In the genomic region with DNA sequence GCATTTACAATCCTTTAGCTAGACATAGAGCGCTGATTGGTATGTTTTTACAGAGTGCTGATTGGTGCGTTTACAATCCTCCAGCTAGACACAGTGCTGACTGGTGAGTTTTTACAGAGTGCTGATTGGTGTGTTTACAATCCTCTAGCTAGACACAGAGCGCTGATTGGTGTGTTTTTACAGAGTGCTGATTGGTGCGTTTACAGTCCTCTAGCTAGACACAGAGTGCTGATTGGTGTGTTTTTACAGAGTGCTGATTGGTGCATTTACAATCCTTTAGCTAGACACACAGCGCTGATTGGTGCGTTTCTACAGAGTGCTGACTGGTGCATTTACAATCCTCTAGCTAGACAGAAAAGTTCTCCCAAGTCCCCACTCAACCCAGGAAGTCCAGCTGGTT, we compare ENCODE assay signal across 4 cellular contexts.
DNase-seq lines count a peak whose midpoint lies in the region; ATAC-seq and TF ChIP-seq lines count a peak whose summit lies in the region.
"Not testable (repeated sequence)": the region's sequence is repeated elsewhere in the genome, so short reads cannot be mapped to it uniquely, and the experiment has no call there.

No MANE protein-coding gene starts in this region.

- H3K4me3 ChIP-seq in AG04450 (ENCODE audit: low read depth, low read length); IMR-90 (ENCODE audit: insufficient read depth, low read depth, low read length); osteoblast (ENCODE audit: insufficient read depth, low read length): not testable (repeated sequence)

- not testable (repeated sequence) for H3K36me3 ChIP-seq in IMR-90 (ENCODE audit: control insufficient read depth, insufficient read depth, low read length)
- H3K36me3 ChIP-seq in osteoblast (ENCODE audit: insufficient read depth, low read length) = peaks cover 39% of the 10 kb centered on the region

- POLR2A ChIA-PET in AG04450 (lab: Yijun Ruan, JAX); IMR-90 (lab: Charles Lee; ENCODE audit: unreplicated experiment): not testable (repeated sequence)

- not testable (repeated sequence) for H3K4me2 ChIP-seq in IMR-90 (ENCODE audit: low read depth, low read length); osteoblast (ENCODE audit: insufficient read depth, low read length)

- H2BK5ac ChIP-seq in IMR-90 (ENCODE audit: low read depth, low read length, poor library complexity, severe bottlenecking) = peak overlapping the region; percentile 91

- peak overlapping the region; percentile 22; the same call in 1 of the 2 replicates for H3K18ac ChIP-seq in IMR-90 (ENCODE audit: low read depth, low read length)

- peak overlapping the region; percentile 72 for H4K91ac ChIP-seq in IMR-90 (ENCODE audit: insufficient read depth, low read depth, low read length)

- ATAC-seq in IMR-90 (ENCODE audit: low read depth) = not testable (repeated sequence)

- peaks cover 0 to 29% of the 10 kb centered on the region in 2 experiments; a peak in 2 of 4 replicates for H3K79me1 ChIP-seq in IMR-90 (ENCODE audit: low read depth in 1 of 2, low read length in 2 of 2)

- 100% methylated on average over 1 of the region's 6 CpGs; no CpG with 5 or more reads in 1 of the 2 experiments for WGBS in IMR-90 (ENCODE audit: extremely low coverage in 2 of 2, insufficient read length in 1 of 2), 2 experiments

- H3K9me3 ChIP-seq in AG04450 (ENCODE audit: control insufficient read depth, insufficient read depth, low read length); IMR-90 (ENCODE audit: control insufficient read depth, insufficient read depth, low read length); osteoblast (ENCODE audit: low read depth, low read length): not testable (repeated sequence)

- H3K56ac ChIP-seq in IMR-90 (ENCODE audit: extremely low read depth, insufficient read depth, low read length) = not testable (repeated sequence)

- H3K4ac ChIP-seq in IMR-90 (ENCODE audit: low read depth, low read length) = peak overlapping the region; percentile 35

- in situ Hi-C loops in IMR-90 (cut with MboI; ENCODE audit: low sequenced_read_pairs) = loop anchor here (25.0 kb wide), 2 partner anchors 187 to 587 kb away; partner anchors contain the start of gene HRH1

- not testable (repeated sequence) for TF ChIP-seq RAD21 in IMR-90 (IDR thresholded peaks at IDR 0.05; ENCODE audit: low read length)

- TF ChIP-seq POLR2A in IMR-90 (IDR thresholded peaks at IDR 0.05; ENCODE audit: low read depth, low read length) = not testable (repeated sequence)

- H3K4me3 Mint-ChIP-seq in endothelial cell (ENCODE audit: unreplicated experiment) = peak overlapping the region; percentile 78

- not testable (repeated sequence) for H3K23ac ChIP-seq in IMR-90 (ENCODE audit: low read depth, low read length)

- peak overlapping the region; percentile 21 for H2BK120ac ChIP-seq in IMR-90 (ENCODE audit: low read depth, low read length)

- H2BK15ac ChIP-seq in IMR-90 (ENCODE audit: low read depth, low read length) = peak overlapping the region; percentile 78; the same call in 1 of the 3 replicates

- not testable (repeated sequence) for TF ChIP-seq CTCF in AG04450 (IDR thresholded peaks at IDR 0.05; ENCODE audit: low read depth, low read length); IMR-90 (conservative IDR thresholded peaks at IDR 0.05; ENCODE audit: low read depth, low read length); endothelial cell (IDR thresholded peaks at IDR 0.05; ENCODE audit: unreplicated experiment); osteoblast (IDR thresholded peaks at IDR 0.05; ENCODE audit: extremely low read depth, low read depth, low read length)

- peak overlapping the region; percentile 71; the same call in 1 of the 2 replicates for H2AK5ac ChIP-seq in IMR-90 (ENCODE audit: low read depth, low read length)

- H3K27ac ChIP-seq in AG04450 (ENCODE audit: low read depth, low read length) = peak overlapping the region; percentile 84
- peak overlapping the region; percentile 64 for H3K27ac ChIP-seq in IMR-90 (ENCODE audit: insufficient read depth, low read length)
- H3K27ac ChIP-seq in osteoblast (ENCODE audit: low read depth, low read length) = peak overlapping the region; percentile 64

- H3K9ac ChIP-seq in IMR-90 (ENCODE audit: low read depth, low read length) = not testable (repeated sequence)

- dilution Hi-C loops in IMR-90 (cut with HindIII; ENCODE audit: low sequenced_read_pairs, unreplicated experiment) = not testable (repeated sequence)

- H3K4me1 ChIP-seq in IMR-90 (ENCODE audit: control insufficient read depth, insufficient read depth, low read length) = peaks cover 17% of the 10 kb centered on the region
- H3K4me1 ChIP-seq in osteoblast (ENCODE audit: insufficient read depth, low read length) = peaks cover 13% of the 10 kb centered on the region

- H3K27ac Mint-ChIP-seq in endothelial cell (ENCODE audit: unreplicated experiment) = not testable (repeated sequence)

- not testable (repeated sequence) for H3K14ac ChIP-seq in IMR-90 (replicated peaks; ENCODE audit: low read depth, low read length)

- not testable (repeated sequence) for H4K20me1 ChIP-seq in IMR-90 (ENCODE audit: insufficient read depth, low read length); osteoblast (ENCODE audit: insufficient read depth, low read length)

- peaks cover 34% of the 10 kb centered on the region for H3K36me3 Mint-ChIP-seq in endothelial cell (ENCODE audit: low read depth, unreplicated experiment)

- peak overlapping the region; percentile 9; the same call in 1 of the 2 replicates for H4K5ac ChIP-seq in IMR-90 (ENCODE audit: low read depth, low read length)

- not testable (repeated sequence) for H2AK9ac ChIP-seq in IMR-90 (replicated peaks; ENCODE audit: low read depth, low read length, poor library complexity)

- H4K8ac ChIP-seq in IMR-90 (ENCODE audit: low read depth in 2 of 2, low read length in 2 of 2) = peak overlapping the region; percentile 38 to 66; a peak in 2 of 4 replicates

- intact Hi-C loops in IMR-90 (cut with micrococcal nuclease) = not testable (repeated sequence)

- H3K79me2 ChIP-seq in osteoblast (ENCODE audit: insufficient read depth, low read length) = not testable (repeated sequence)

- not testable (repeated sequence) for H3K9me3 Mint-ChIP-seq in endothelial cell (ENCODE audit: unreplicated experiment)

- H3K9me1 ChIP-seq in IMR-90 (ENCODE audit: insufficient read depth, low read length) = peaks cover 14% of the 10 kb centered on the region

- H3K4me1 Mint-ChIP-seq in endothelial cell (ENCODE audit: unreplicated experiment) = not testable (repeated sequence)

- peak overlapping the region; percentile 27 for H2BK20ac ChIP-seq in IMR-90 (ENCODE audit: low read depth, low read length)

- CTCF ChIA-PET in AG04450 (lab: Charles Lee) = interaction anchor here (0.6 to 4.5 kb wide), 4 partner anchors 13 to 302 kb away, joined by 3 to 29 read pairs (median 5); no protein-coding TSS in a partner anchor
- CTCF ChIA-PET in IMR-90 (lab: Yijun Ruan, JAX) = not testable (repeated sequence)

- not testable (repeated sequence) for H2AFZ ChIP-seq in IMR-90 (replicated peaks; ENCODE audit: low read length, poor library complexity); osteoblast (ENCODE audit: low read length)

- not testable (repeated sequence) for DNase-seq in AG04450 (ENCODE audit: low read depth, low spot score); IMR-90; endothelial cell (ENCODE audit: low spot score); osteoblast (ENCODE audit: insufficient read length, low spot score, missing footprints)

- not testable (repeated sequence) for BruUV-seq in IMR-90 (replicated peaks; lab: Mats Ljungman, UMichigan)

- not testable (repeated sequence) for H3K27me3 ChIP-seq in AG04450 (ENCODE audit: control insufficient read depth, insufficient read depth, low read length); IMR-90 (ENCODE audit: control insufficient read depth, insufficient read depth, low read length); osteoblast (ENCODE audit: insufficient read depth, low read length)

- H3K27me3 Mint-ChIP-seq in endothelial cell (ENCODE audit: unreplicated experiment) = not testable (repeated sequence)

TF ChIP-seq in IMR-90, 13 proteins besides CTCF, POLR2A, EP300 and RAD21:
- TF ChIP-seq MAFK (IDR thresholded peaks at IDR 0.05; ENCODE audit: low read depth, low read length) = peak; percentile 30
TF ChIP-seq in IMR-90: peak in this region for 1; not testable (repeated sequence) for 12.
